Comparison of ENCODE assay signal across 16 cellular contexts in genomic region chr2:216161967-216162366, GRCh38.
"Had no signal": no experiment of that assay in that cellular context is flagged by ENCODE, and none has a peak within 500 bp of the region (broad histone marks: within the 10 kb centered on the region; RNA-seq: fewer than 3 reads in every experiment).

No MANE protein-coding gene starts in this region.

- H3K9me2 ChIP-seq: SK-N-SH had no signal

- H3K4me3 ChIP-seq: ascending aorta, right atrium auricular region, transverse colon, vagina had no signal

- H3K27me3 Mint-ChIP-seq: naive B cell; stimulated activated memory B cell treated with anti-CD40 and anti-IgM and Interleukin-4, amounts not matched to agents 10 μg/mL and 1 μg/mL and 100 μg/mL, for 72 hours; T-cell had no signal

- H3K4me1 Mint-ChIP-seq: stimulated activated memory B cell treated with anti-CD40 and anti-IgM and Interleukin-4, amounts not matched to agents 10 μg/mL and 1 μg/mL and 100 μg/mL, for 72 hours had no signal

- ATAC-seq: left lobe of liver; stimulated activated memory B cell treated with anti-CD40 and anti-IgM and Interleukin-4, amounts not matched to agents 10 μg/mL and 1 μg/mL and 100 μg/mL, for 72 hours; T-cell had no signal

- H3K27ac ChIP-seq: ascending aorta, right atrium auricular region, transverse colon, vagina had no signal

- H3K27me3 ChIP-seq: ascending aorta, right atrium auricular region, transverse colon, vagina had no signal

- H3K9me3 Mint-ChIP-seq: activated T-helper 2 cell treated with anti-CD3 and anti-CD28 coated beads, Interferon-gamma antibody, Interleukin-2, Interleukin-4, amounts not matched to agents 10 μg/mL and 5 μg/mL and 100 μg/mL, durations not matched to agents 14 hours and 24 hours and 36 hours; naive B cell; stimulated activated memory B cell treated with anti-CD40 and anti-IgM and Interleukin-4, amounts not matched to agents 10 μg/mL and 1 μg/mL and 100 μg/mL, for 72 hours; T-cell had no signal

- H3K4me2 ChIP-seq: SK-N-SH had no signal

- H3K4me1 ChIP-seq: ascending aorta, right atrium auricular region, transverse colon had no signal

- H3K4me3 Mint-ChIP-seq: naive B cell; stimulated activated memory B cell treated with anti-CD40 and anti-IgM and Interleukin-4, amounts not matched to agents 10 μg/mL and 1 μg/mL and 100 μg/mL, for 72 hours; T-cell had no signal

- DNase-seq: activated CD4-positive, CD25-positive, alpha-beta regulatory T cell treated with anti-CD3 and anti-CD28 coated beads, Interleukin-2, amount 50 U/mL, for 72 hours; activated CD8-positive, alpha-beta memory T cell treated with anti-CD3 and anti-CD28 coated beads for 24 hours; erythroblast; islet precursor cell; naive B cell; nucleus accumbens; SK-N-SH; stimulated activated CD4-positive, alpha-beta T cell treated with anti-CD3 and anti-CD28 coated beads, Interleukin-2, amount 100 ng/mL, for 48 hours; T-cell; transverse colon had no signal
